23 cellular contexts compared by ENCODE assay signal in the genomic region with DNA sequence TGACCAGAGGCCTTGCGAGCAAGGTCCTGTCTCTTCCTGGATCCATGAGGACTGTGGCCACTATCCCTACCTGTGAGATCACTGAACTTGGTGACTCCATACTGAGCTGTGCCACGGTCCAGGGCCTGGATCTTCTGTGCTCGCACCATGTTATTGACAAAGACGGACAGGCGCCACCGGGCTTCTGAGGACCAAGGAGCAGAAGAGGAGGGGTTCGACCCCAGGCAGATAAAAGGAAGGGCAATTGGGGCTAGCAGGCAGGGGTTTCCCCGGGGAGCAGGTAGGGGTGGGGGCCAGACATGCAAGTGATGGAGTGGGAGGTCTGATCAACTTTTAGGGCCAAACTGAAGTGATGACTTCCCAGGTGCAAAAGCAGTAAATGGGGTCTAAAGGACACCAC. TPM values are rescaled to one million over a fixed set of nuclear protein-coding genes. Genes with fewer than 3 reads are reported as not detected.
A peak's percentile ranks its signal among the peaks of the same experiment; 100 is the strongest.
DNase-seq lines count a peak whose midpoint lies in the region; ATAC-seq, FAIRE-seq and TF ChIP-seq lines count a peak whose summit lies in the region.
"Had no signal": no experiment of that assay in that cellular context is flagged by ENCODE, and none has a peak within 500 bp of the region (broad histone marks: within the 10 kb centered on the region; RNA-seq: fewer than 3 reads in every experiment).

No MANE protein-coding gene starts in this region.

- TF ChIP-seq EP300 in HepG2 (IDR thresholded peaks at IDR 0.05; ENCODE audit: low read depth in 2 of 2, low read length in 2 of 2) (no peak), HepG2 (CRISPR knock-in tag; IDR thresholded peaks at IDR 0.05; ENCODE audit: borderline replicate concordance) (no peak)

- H3K27me3 Mint-ChIP-seq in activated naive CD8-positive, alpha-beta T cell: no peaks in the 10 kb centered on the region
- peaks cover 6% of the 10 kb centered on the region for H3K27me3 Mint-ChIP-seq in activated naive CD8-positive, alpha-beta T cell treated with anti-CD3 and anti-CD28 coated beads, Interleukin-2, amount 50 U/mL, for 24 hours
- H3K27me3 Mint-ChIP-seq in activated T-helper 17 cell treated with anti-CD3 and anti-CD28 coated beads, Interleukin-2, amount 50 U/mL, for 72 hours: no peaks in the 10 kb centered on the region
- H3K27me3 Mint-ChIP-seq in naive B cell: peaks cover 0 to 44% (median 12%) of the 10 kb centered on the region in 3 donors

- no peak for FAIRE-seq in HepG2 (lab: Jason Lieb, UNC)
- FAIRE-seq: A204.1, HTR-8/SVneo, RCC 7860 had no signal

- no peak for TF ChIP-seq RAD21 in HepG2 (CRISPR knock-in tag; IDR thresholded peaks at IDR 0.05)

- no peak overlapping the region for H3K9ac ChIP-seq in HepG2 (ENCODE audit: insufficient read depth, low read depth, low read length)
- H3K9ac ChIP-seq: SK-N-SH had no signal

- H2AFZ ChIP-seq in HepG2 (ENCODE audit: low read length): no peak overlapping the region
- H2AFZ ChIP-seq: GM23338 had no signal

- H3K9me3 Mint-ChIP-seq in activated naive CD8-positive, alpha-beta T cell (ENCODE audit: low read depth): no peaks in the 10 kb centered on the region
- H3K9me3 Mint-ChIP-seq in activated naive CD8-positive, alpha-beta T cell treated with anti-CD3 and anti-CD28 coated beads, Interleukin-2, amount 50 U/mL, for 24 hours: no peaks in the 10 kb centered on the region
- H3K9me3 Mint-ChIP-seq in activated T-helper 17 cell treated with anti-CD3 and anti-CD28 coated beads, Interleukin-2, amount 50 U/mL, for 72 hours: no peaks in the 10 kb centered on the region
- no peaks in the 10 kb centered on the region for H3K9me3 Mint-ChIP-seq in naive B cell

- intact Hi-C loops in HepG2 (cut with micrococcal nuclease; ENCODE audit: unreplicated experiment): no loop called here

- no peak for DNase-seq in activated naive CD8-positive, alpha-beta T cell treated with anti-CD3 and anti-CD28 coated beads, Interleukin-2, amount 50 U/mL, for 24 hours
- DNase-seq in naive B cell (no peak), HepG2 (ENCODE audit: low spot score) (no peak)
- DNase-seq: C1 segment of cervical spinal cord, H9, KBM-7, MV-4-11, NCI-H1105, NCI-H2029, NCI-H446, NCI-H524 treated with DMSO at 0.1 percent for 48 hours, NCI-H774, SK-N-SH had no signal

- no peak overlapping the region for H3K4me2 ChIP-seq in HepG2 (ENCODE audit: low read depth, low read length)
- H3K4me2 ChIP-seq: GM23338, SK-N-SH had no signal

- no peak for TF ChIP-seq POLR2A in HepG2 (IDR thresholded peaks at IDR 0.05; ENCODE audit: insufficient read depth in 1 of 2, low read depth in 2 of 2, low read length in 2 of 2)

- H3K79me2 ChIP-seq in HepG2 (ENCODE audit: insufficient read depth, low read length): no peaks in the 10 kb centered on the region

- H3K27ac Mint-ChIP-seq in activated naive CD8-positive, alpha-beta T cell: no peak overlapping the region
- H3K27ac Mint-ChIP-seq in activated naive CD8-positive, alpha-beta T cell treated with anti-CD3 and anti-CD28 coated beads, Interleukin-2, amount 50 U/mL, for 24 hours: no peak overlapping the region
- H3K27ac Mint-ChIP-seq in activated T-helper 17 cell treated with anti-CD3 and anti-CD28 coated beads, Interleukin-2, amount 50 U/mL, for 72 hours: no peak overlapping the region
- no peak overlapping the region for H3K27ac Mint-ChIP-seq in naive B cell
- H3K27ac Mint-ChIP-seq: GM23338 had no signal

- peak overlapping the region; percentile 17 for H3K4me3 Mint-ChIP-seq in activated naive CD8-positive, alpha-beta T cell
- no peak overlapping the region for H3K4me3 Mint-ChIP-seq in activated naive CD8-positive, alpha-beta T cell treated with anti-CD3 and anti-CD28 coated beads, Interleukin-2, amount 50 U/mL, for 24 hours
- peak overlapping the region; percentile 80 for H3K4me3 Mint-ChIP-seq in activated T-helper 17 cell treated with anti-CD3 and anti-CD28 coated beads, Interleukin-2, amount 50 U/mL, for 72 hours
- peak overlapping the region in 6 of 8 donors; percentile 18 to 82 (median 46) for H3K4me3 Mint-ChIP-seq in naive B cell
- H3K4me3 Mint-ChIP-seq: GM23338 had no signal

- CTCF ChIA-PET in HepG2 (lab: Yijun Ruan, JAX; ENCODE audit: low intra/inter-chr PET ratio, low total read pairs): no interaction called here

- no peaks in the 10 kb centered on the region for H3K4me1 ChIP-seq in HepG2 (ENCODE audit: insufficient read depth, low read length)

- in situ Hi-C loops in HepG2 (cut with HindIII; ENCODE audit: extremely low pct_ligation_motif_present, low pct_unique_long_range_greater_than_20kb): loop anchor here (25.0 kb wide), 1 partner anchor 271 kb away; the partner anchor contains the start of gene RCE1

- no peaks in the 10 kb centered on the region for H3K9me3 ChIP-seq in HepG2 (ENCODE audit: low read length)
- H3K9me3 ChIP-seq: SK-N-SH had no signal

- no TSS peak for BruUV-seq in HepG2 (replicated peaks; lab: Mats Ljungman, UMichigan)

- no peaks in the 10 kb centered on the region for H3K36me3 Mint-ChIP-seq in activated naive CD8-positive, alpha-beta T cell
- H3K36me3 Mint-ChIP-seq in activated naive CD8-positive, alpha-beta T cell treated with anti-CD3 and anti-CD28 coated beads, Interleukin-2, amount 50 U/mL, for 24 hours (ENCODE audit: low read depth): no peaks in the 10 kb centered on the region
- no peaks in the 10 kb centered on the region for H3K36me3 Mint-ChIP-seq in activated T-helper 17 cell treated with anti-CD3 and anti-CD28 coated beads, Interleukin-2, amount 50 U/mL, for 72 hours (ENCODE audit: low read depth)
- H3K36me3 Mint-ChIP-seq in naive B cell: peaks cover 0 to 5% of the 10 kb centered on the region in 2 donors

- H3K36me3 ChIP-seq in HepG2 (replicated peaks in 1 of 2; ENCODE audit: control insufficient read depth in 1 of 2, insufficient read depth in 2 of 2, low read length in 2 of 2): no peaks in the 10 kb centered on the region

- H3K4me3 ChIP-seq in HepG2 (replicated peaks in 1 of 3; ENCODE audit: insufficient read depth in 1 of 3, low read depth in 2 of 3, low read length in 3 of 3): no peak overlapping the region
- H3K4me3 ChIP-seq: GM23338 had no signal

- no peak for TF ChIP-seq CTCF in HepG2 (CRISPR knock-in tag; IDR thresholded peaks at IDR 0.05)

- H3K4me1 Mint-ChIP-seq in activated naive CD8-positive, alpha-beta T cell (ENCODE audit: low read depth): peaks cover 8% of the 10 kb centered on the region
- peaks cover 12% of the 10 kb centered on the region for H3K4me1 Mint-ChIP-seq in activated naive CD8-positive, alpha-beta T cell treated with anti-CD3 and anti-CD28 coated beads, Interleukin-2, amount 50 U/mL, for 24 hours
- H3K4me1 Mint-ChIP-seq in activated T-helper 17 cell treated with anti-CD3 and anti-CD28 coated beads, Interleukin-2, amount 50 U/mL, for 72 hours: no peaks in the 10 kb centered on the region
- H3K4me1 Mint-ChIP-seq in naive B cell: peaks cover 3 to 10% (median 6%) of the 10 kb centered on the region in 3 donors

- no peak for ATAC-seq in activated naive CD8-positive, alpha-beta T cell treated with anti-CD3 and anti-CD28 coated beads, Interleukin-2, amount 50 U/mL, for 24 hours
- ATAC-seq in activated T-helper 17 cell treated with anti-CD3 and anti-CD28 coated beads, Interleukin-2, amount 50 U/mL, for 72 hours (replicated peaks): no peak
- ATAC-seq in naive B cell (ENCODE audit: low read depth in 2 of 2): no peak
- ATAC-seq in GM19463 (IDR thresholded peaks at IDR 0.05; ENCODE audit: unreplicated experiment): no peak
- ATAC-seq in HepG2: no peak
- ATAC-seq in HG03159 (IDR thresholded peaks at IDR 0.05; ENCODE audit: unreplicated experiment): no peak
- ATAC-seq: GM23338 had no signal

- H3K27ac ChIP-seq in HepG2 (ENCODE audit: extremely low read length, insufficient read depth, low read length): no peak overlapping the region

- no peaks in the 10 kb centered on the region for H4K20me1 ChIP-seq in HepG2 (ENCODE audit: insufficient read depth, low read length)

- POLR2A ChIA-PET in HepG2 (lab: Yijun Ruan, JAX): no interaction called here

- 52% methylated on average over 8 of the region's 8 CpGs for WGBS in HepG2 (ENCODE audit: low lambda C conversion rate)

- peaks cover 3 to 59% of the 10 kb centered on the region in 2 experiments; a peak in 4 of 5 replicates for H3K27me3 ChIP-seq in HepG2 (ENCODE audit: control insufficient read depth in 1 of 2, insufficient read depth in 2 of 2, low read length in 2 of 2)

RNA-seq across cellular contexts. Expression of gene CTSF, which starts 2.2 kb away (rescaled TPM):
- 10 to 100 TPM in 1 of 2 donors, 1 to 10 TPM in 1; 4.1 to 12.9 TPM for total RNA-seq in activated T-helper 17 cell treated with anti-CD3 and anti-CD28 coated beads, Interleukin-2, amount 50 U/mL, for 72 hours
- polyA plus RNA-seq in naive B cell (ENCODE audit: low read depth in 6 of 6): 10 to 100 TPM in 4 of 6 donors, 1 to 10 TPM in 2; 5.0 to 14.3 (median 11.4) TPM
- total RNA-seq in HepG2 (2016; rRNA removed; fragmentation: Illumina TruSeq; extraction: Trizol): not detected in 2 replicates
- not detected in 2 replicates for total RNA-seq in HepG2 (2016; cell fraction: cytosol; rRNA removed; fragmentation: Illumina TruSeq; extraction: Trizol; ENCODE audit: low read depth)
- not detected in 2 replicates for total RNA-seq in HepG2 (2016; cell fraction: insoluble cytoplasmic fraction; rRNA removed; fragmentation: Illumina TruSeq; extraction: Trizol)
- total RNA-seq in HepG2 (2016; cell fraction: membrane; rRNA removed; fragmentation: Illumina TruSeq; extraction: Trizol): not detected in 2 replicates
- total RNA-seq in HepG2 (2016; cell fraction: nucleus; rRNA removed; fragmentation: Illumina TruSeq; extraction: Trizol): not detected in 2 replicates
- 0.17 TPM in 1 of 2 replicates, not detected in the other for polyA plus RNA-seq in HepG2 (2011; rRNA removed)
- polyA plus RNA-seq in HepG2 (2011; cell fraction: cytosol; rRNA removed): 0.08 TPM in 1 of 2 replicates, not detected in the other
- 0.24 TPM in 1 of 2 replicates, not detected in the other for polyA plus RNA-seq in HepG2 (2011; cell fraction: nucleus; rRNA removed)
- polyA plus RNA-seq in HepG2 (2012): not detected in 2 replicates
- polyA plus RNA-seq in HepG2 (2016; cell fraction: cytosol; fragmentation: Illumina TruSeq; extraction: Trizol; ENCODE audit: low read depth): not detected in 2 replicates
- polyA plus RNA-seq in HepG2 (2016; cell fraction: insoluble cytoplasmic fraction; fragmentation: Illumina TruSeq; extraction: Trizol; ENCODE audit: low read depth): not detected in 2 replicates
- polyA plus RNA-seq in HepG2 (2016; cell fraction: membrane; fragmentation: Illumina TruSeq; extraction: Trizol; ENCODE audit: low read depth): not detected in 2 replicates
- not detected in 2 replicates for polyA plus RNA-seq in HepG2 (2016; cell fraction: nucleus; fragmentation: Illumina TruSeq; extraction: Trizol; ENCODE audit: insufficient read depth, low read depth)
- 6.7 TPM in 1 of 2 replicates, not detected in the other for polyA minus RNA-seq in HepG2 (2011; rRNA and poly(A)+ RNA removed; ENCODE audit: low replicate concordance)
- polyA minus RNA-seq in HepG2 (2011; cell fraction: cytosol; rRNA and poly(A)+ RNA removed): not detected in 2 replicates
- not detected in 2 replicates for polyA minus RNA-seq in HepG2 (2011; cell fraction: nucleus; rRNA and poly(A)+ RNA removed)

RNA-seq across cellular contexts. Expression of gene ACTN3, which starts 19.5 kb away (rescaled TPM):
- total RNA-seq in activated T-helper 17 cell treated with anti-CD3 and anti-CD28 coated beads, Interleukin-2, amount 50 U/mL, for 72 hours: 1 to 10 TPM in 1 of 2 donors, under 1 TPM in 1; 0.58 to 3.0 TPM
- polyA plus RNA-seq in naive B cell (ENCODE audit: low read depth in 6 of 6) (not detected), HepG2 (2011; rRNA removed) (0.07 and 0.09 TPM in 2 replicates)
- total RNA-seq in HepG2 (2016; rRNA removed; fragmentation: Illumina TruSeq; extraction: Trizol): 0.04 TPM in 1 of 2 replicates, not detected in the other
- total RNA-seq in HepG2 (2016; cell fraction: cytosol; rRNA removed; fragmentation: Illumina TruSeq; extraction: Trizol; ENCODE audit: low read depth): not detected in 2 replicates
- not detected in 2 replicates for total RNA-seq in HepG2 (2016; cell fraction: insoluble cytoplasmic fraction; rRNA removed; fragmentation: Illumina TruSeq; extraction: Trizol)
- total RNA-seq in HepG2 (2016; cell fraction: membrane; rRNA removed; fragmentation: Illumina TruSeq; extraction: Trizol): not detected in 2 replicates
- not detected in 2 replicates for total RNA-seq in HepG2 (2016; cell fraction: nucleus; rRNA removed; fragmentation: Illumina TruSeq; extraction: Trizol)
- 0.01 and 0.03 TPM in 2 replicates for polyA plus RNA-seq in HepG2 (2011; cell fraction: cytosol; rRNA removed)
- 0.85 and 1.2 TPM in 2 replicates for polyA plus RNA-seq in HepG2 (2011; cell fraction: nucleus; rRNA removed)
- 0.07 and 0.21 TPM in 2 replicates for polyA plus RNA-seq in HepG2 (2012)
- polyA plus RNA-seq in HepG2 (2016; cell fraction: cytosol; fragmentation: Illumina TruSeq; extraction: Trizol; ENCODE audit: low read depth): not detected in 2 replicates
- polyA plus RNA-seq in HepG2 (2016; cell fraction: insoluble cytoplasmic fraction; fragmentation: Illumina TruSeq; extraction: Trizol; ENCODE audit: low read depth): not detected in 2 replicates
- not detected in 2 replicates for polyA plus RNA-seq in HepG2 (2016; cell fraction: membrane; fragmentation: Illumina TruSeq; extraction: Trizol; ENCODE audit: low read depth)
- 0.15 and 0.25 TPM in 2 replicates for polyA plus RNA-seq in HepG2 (2016; cell fraction: nucleus; fragmentation: Illumina TruSeq; extraction: Trizol; ENCODE audit: insufficient read depth, low read depth)
- not detected in 2 replicates for polyA minus RNA-seq in HepG2 (2011; rRNA and poly(A)+ RNA removed; ENCODE audit: low replicate concordance)
- not detected in 2 replicates for polyA minus RNA-seq in HepG2 (2011; cell fraction: cytosol; rRNA and poly(A)+ RNA removed)
- polyA minus RNA-seq in HepG2 (2011; cell fraction: nucleus; rRNA and poly(A)+ RNA removed): 0.25 TPM in 1 of 2 replicates, not detected in the other
- total RNA-seq: LHCN-M2, MCF 10A had no signal

RNA-seq across cellular contexts. Expression of gene ZDHHC24, which starts 20.4 kb away (rescaled TPM):
- 10 to 100 TPM in 1 of 2 donors, 1 to 10 TPM in 1; 8.7 to 12.6 TPM for total RNA-seq in activated T-helper 17 cell treated with anti-CD3 and anti-CD28 coated beads, Interleukin-2, amount 50 U/mL, for 72 hours
- polyA plus RNA-seq in naive B cell (ENCODE audit: low read depth in 6 of 6) (10 to 100 TPM; 12.3 to 19.3 (median 17.0) TPM), HepG2 (2011; rRNA removed) (4.3 and 6.0 TPM in 2 replicates)
- total RNA-seq in HepG2 (2016; rRNA removed; fragmentation: Illumina TruSeq; extraction: Trizol): 1.9 and 4.3 TPM in 2 replicates
- 1.9 and 2.0 TPM in 2 replicates for total RNA-seq in HepG2 (2016; cell fraction: cytosol; rRNA removed; fragmentation: Illumina TruSeq; extraction: Trizol; ENCODE audit: low read depth)
- 1.8 and 4.6 TPM in 2 replicates for total RNA-seq in HepG2 (2016; cell fraction: insoluble cytoplasmic fraction; rRNA removed; fragmentation: Illumina TruSeq; extraction: Trizol)
- 2.5 and 3.7 TPM in 2 replicates for total RNA-seq in HepG2 (2016; cell fraction: membrane; rRNA removed; fragmentation: Illumina TruSeq; extraction: Trizol)
- total RNA-seq in HepG2 (2016; cell fraction: nucleus; rRNA removed; fragmentation: Illumina TruSeq; extraction: Trizol): 3.0 and 4.3 TPM in 2 replicates
- polyA plus RNA-seq in HepG2 (2011; cell fraction: cytosol; rRNA removed): 4.4 and 5.3 TPM in 2 replicates
- 3.9 and 4.1 TPM in 2 replicates for polyA plus RNA-seq in HepG2 (2011; cell fraction: nucleus; rRNA removed)
- 2.8 and 3.2 TPM in 2 replicates for polyA plus RNA-seq in HepG2 (2012)
- 1.6 and 2.2 TPM in 2 replicates for polyA plus RNA-seq in HepG2 (2016; cell fraction: cytosol; fragmentation: Illumina TruSeq; extraction: Trizol; ENCODE audit: low read depth)
- polyA plus RNA-seq in HepG2 (2016; cell fraction: insoluble cytoplasmic fraction; fragmentation: Illumina TruSeq; extraction: Trizol; ENCODE audit: low read depth): 1.4 and 1.8 TPM in 2 replicates
- polyA plus RNA-seq in HepG2 (2016; cell fraction: membrane; fragmentation: Illumina TruSeq; extraction: Trizol; ENCODE audit: low read depth): 1.8 TPM in 2 replicates
- polyA plus RNA-seq in HepG2 (2016; cell fraction: nucleus; fragmentation: Illumina TruSeq; extraction: Trizol; ENCODE audit: insufficient read depth, low read depth): 5.7 and 6.0 TPM in 2 replicates
- 5.8 and 12.6 TPM in 2 replicates for polyA minus RNA-seq in HepG2 (2011; rRNA and poly(A)+ RNA removed; ENCODE audit: low replicate concordance)
- 4.6 and 5.8 TPM in 2 replicates for polyA minus RNA-seq in HepG2 (2011; cell fraction: cytosol; rRNA and poly(A)+ RNA removed)
- polyA minus RNA-seq in HepG2 (2011; cell fraction: nucleus; rRNA and poly(A)+ RNA removed): 0.77 and 1.1 TPM in 2 replicates

RNA-seq across cellular contexts. Expression of gene CCDC87, which starts 26.6 kb away (rescaled TPM):
- total RNA-seq in activated T-helper 17 cell treated with anti-CD3 and anti-CD28 coated beads, Interleukin-2, amount 50 U/mL, for 72 hours: under 1 TPM; 0.11 to 0.15 TPM
- polyA plus RNA-seq in naive B cell (ENCODE audit: low read depth in 6 of 6) (under 1 TPM in 2 of 6 donors, not detected in 4; 0.13 to 0.30 TPM), HepG2 (2011; rRNA removed) (0.05 and 0.09 TPM in 2 replicates)
- total RNA-seq in HepG2 (2016; rRNA removed; fragmentation: Illumina TruSeq; extraction: Trizol): 0.17 and 0.42 TPM in 2 replicates
- 0.10 and 0.18 TPM in 2 replicates for total RNA-seq in HepG2 (2016; cell fraction: cytosol; rRNA removed; fragmentation: Illumina TruSeq; extraction: Trizol; ENCODE audit: low read depth)
- 0.27 and 0.41 TPM in 2 replicates for total RNA-seq in HepG2 (2016; cell fraction: insoluble cytoplasmic fraction; rRNA removed; fragmentation: Illumina TruSeq; extraction: Trizol)
- total RNA-seq in HepG2 (2016; cell fraction: membrane; rRNA removed; fragmentation: Illumina TruSeq; extraction: Trizol): 0.46 and 0.48 TPM in 2 replicates
- total RNA-seq in HepG2 (2016; cell fraction: nucleus; rRNA removed; fragmentation: Illumina TruSeq; extraction: Trizol): 0.66 and 0.78 TPM in 2 replicates
- 0.04 and 0.05 TPM in 2 replicates for polyA plus RNA-seq in HepG2 (2011; cell fraction: cytosol; rRNA removed)
- polyA plus RNA-seq in HepG2 (2011; cell fraction: nucleus; rRNA removed): 0.17 and 0.29 TPM in 2 replicates
- 0.20 and 0.21 TPM in 2 replicates for polyA plus RNA-seq in HepG2 (2012)
- polyA plus RNA-seq in HepG2 (2016; cell fraction: cytosol; fragmentation: Illumina TruSeq; extraction: Trizol; ENCODE audit: low read depth): not detected in 2 replicates
- polyA plus RNA-seq in HepG2 (2016; cell fraction: insoluble cytoplasmic fraction; fragmentation: Illumina TruSeq; extraction: Trizol; ENCODE audit: low read depth): 0.15 and 0.29 TPM in 2 replicates
- polyA plus RNA-seq in HepG2 (2016; cell fraction: membrane; fragmentation: Illumina TruSeq; extraction: Trizol; ENCODE audit: low read depth): 0.06 and 0.10 TPM in 2 replicates
- 0.15 TPM in 1 of 2 replicates, not detected in the other for polyA plus RNA-seq in HepG2 (2016; cell fraction: nucleus; fragmentation: Illumina TruSeq; extraction: Trizol; ENCODE audit: insufficient read depth, low read depth)
- 0.22 and 0.23 TPM in 2 replicates for polyA minus RNA-seq in HepG2 (2011; rRNA and poly(A)+ RNA removed; ENCODE audit: low replicate concordance)
- polyA minus RNA-seq in HepG2 (2011; cell fraction: cytosol; rRNA and poly(A)+ RNA removed): not detected in 2 replicates
- 0.37 and 0.64 TPM in 2 replicates for polyA minus RNA-seq in HepG2 (2011; cell fraction: nucleus; rRNA and poly(A)+ RNA removed)
- total RNA-seq: MCF 10A had no signal

RNA-seq across cellular contexts. Expression of gene CCS, which starts 26.8 kb away (rescaled TPM):
- total RNA-seq in activated T-helper 17 cell treated with anti-CD3 and anti-CD28 coated beads, Interleukin-2, amount 50 U/mL, for 72 hours: 10 to 100 TPM; 27.5 to 35.1 TPM
- 10 to 100 TPM; 51.8 to 87.8 (median 66.4) TPM for polyA plus RNA-seq in naive B cell (ENCODE audit: low read depth in 6 of 6)
- total RNA-seq in HepG2 (2016; rRNA removed; fragmentation: Illumina TruSeq; extraction: Trizol): 34.2 and 44.6 TPM in 2 replicates
- 77.8 and 78.2 TPM in 2 replicates for total RNA-seq in HepG2 (2016; cell fraction: cytosol; rRNA removed; fragmentation: Illumina TruSeq; extraction: Trizol; ENCODE audit: low read depth)
- total RNA-seq in HepG2 (2016; cell fraction: insoluble cytoplasmic fraction; rRNA removed; fragmentation: Illumina TruSeq; extraction: Trizol): 30.0 and 48.1 TPM in 2 replicates
- total RNA-seq in HepG2 (2016; cell fraction: membrane; rRNA removed; fragmentation: Illumina TruSeq; extraction: Trizol): 36.9 and 40.8 TPM in 2 replicates
- 27.8 and 35.6 TPM in 2 replicates for total RNA-seq in HepG2 (2016; cell fraction: nucleus; rRNA removed; fragmentation: Illumina TruSeq; extraction: Trizol)
- polyA plus RNA-seq in HepG2 (2011; rRNA removed): 25.4 and 34.7 TPM in 2 replicates
- 23.5 and 37.2 TPM in 2 replicates for polyA plus RNA-seq in HepG2 (2011; cell fraction: cytosol; rRNA removed)
- 127 and 131 TPM in 2 replicates for polyA plus RNA-seq in HepG2 (2011; cell fraction: nucleus; rRNA removed)
- polyA plus RNA-seq in HepG2 (2012): 31.4 and 37.9 TPM in 2 replicates
- polyA plus RNA-seq in HepG2 (2016; cell fraction: cytosol; fragmentation: Illumina TruSeq; extraction: Trizol; ENCODE audit: low read depth): 6.4 and 6.8 TPM in 2 replicates
- 36.6 and 42.6 TPM in 2 replicates for polyA plus RNA-seq in HepG2 (2016; cell fraction: insoluble cytoplasmic fraction; fragmentation: Illumina TruSeq; extraction: Trizol; ENCODE audit: low read depth)
- 6.0 and 8.2 TPM in 2 replicates for polyA plus RNA-seq in HepG2 (2016; cell fraction: membrane; fragmentation: Illumina TruSeq; extraction: Trizol; ENCODE audit: low read depth)
- polyA plus RNA-seq in HepG2 (2016; cell fraction: nucleus; fragmentation: Illumina TruSeq; extraction: Trizol; ENCODE audit: insufficient read depth, low read depth): 64.5 and 64.9 TPM in 2 replicates
- polyA minus RNA-seq in HepG2 (2011; rRNA and poly(A)+ RNA removed; ENCODE audit: low replicate concordance): 31.8 and 31.9 TPM in 2 replicates
- polyA minus RNA-seq in HepG2 (2011; cell fraction: cytosol; rRNA and poly(A)+ RNA removed): 18.1 and 21.5 TPM in 2 replicates
- 21.1 and 29.0 TPM in 2 replicates for polyA minus RNA-seq in HepG2 (2011; cell fraction: nucleus; rRNA and poly(A)+ RNA removed)
